Comparison of ENCODE assay signal across 11 cellular contexts in genomic region chr10:5609952-5610616, GRCh38. TPM values are rescaled to one million over a fixed set of nuclear protein-coding genes. Genes with fewer than 3 reads are reported as not detected.
DNase-seq lines count a peak whose midpoint lies in the region; ATAC-seq and TF ChIP-seq lines count a peak whose summit lies in the region.
"Had no signal": no experiment of that assay in that cellular context is flagged by ENCODE, and none has a peak within 500 bp of the region (broad histone marks: within the 10 kb centered on the region; RNA-seq: fewer than 3 reads in every experiment).

No MANE protein-coding gene starts in this region.

- no peak for TF ChIP-seq CTCF in Caco-2 (IDR thresholded peaks at IDR 0.05; ENCODE audit: insufficient read depth in 1 of 2, low read depth in 1 of 2, low read length in 1 of 2, severe bottlenecking in 1 of 2, unreplicated experiment in 1 of 2)
- TF ChIP-seq CTCF in fibroblast of the aortic adventitia (IDR thresholded peaks at IDR 0.05; ENCODE audit: insufficient read depth, low read length), result no peak
- TF ChIP-seq CTCF in progenitor cell of endocrine pancreas (IDR thresholded peaks at IDR 0.05; ENCODE audit: unreplicated experiment), result no peak

- H3K4me1 ChIP-seq in Caco-2 (peaks cover 34% of the 10 kb centered on the region), SJCRH30 (peaks cover 45% of the 10 kb centered on the region)

- H3K4me1 Mint-ChIP-seq in Caco-2 (ENCODE audit: low read depth, unreplicated experiment) (peaks cover 26% of the 10 kb centered on the region), progenitor cell of endocrine pancreas (ENCODE audit: low read depth) (peaks cover 13% of the 10 kb centered on the region)
- no peaks in the 10 kb centered on the region for H3K4me1 Mint-ChIP-seq in activated CD4-positive, alpha-beta T cell treated with anti-CD3 and anti-CD28 coated beads, Interleukin-2, amount 10 ng/mL, durations not matched to agents 7 days and 5 days

- peak overlapping the region; percentile 97 for H3K27ac ChIP-seq in SJCRH30
- H3K27ac ChIP-seq: neutrophil had no signal

- H3K27ac Mint-ChIP-seq in Caco-2 (ENCODE audit: unreplicated experiment), result peak overlapping the region; percentile 89
- peak overlapping the region; percentile 49 for H3K27ac Mint-ChIP-seq in progenitor cell of endocrine pancreas
- H3K27ac Mint-ChIP-seq in activated CD4-positive, alpha-beta T cell treated with anti-CD3 and anti-CD28 coated beads, Interleukin-2, amount 10 ng/mL, durations not matched to agents 7 days and 5 days, result no peak overlapping the region
- H3K27ac Mint-ChIP-seq: T-helper 2 cell treated with Interferon-gamma antibody and Interleukin-4, amounts not matched to agents 5 μg/mL and 100 μg/mL, for 36 hours had no signal

- intact Hi-C loops in Caco-2 (cut with micrococcal nuclease; ENCODE audit: unreplicated experiment), result loop anchor here (1.0 to 2.0 kb wide), 2 partner anchors 19 to 36 kb away; no protein-coding TSS in a partner anchor

- H3K36me3 ChIP-seq in Caco-2 (ENCODE audit: control insufficient read depth, insufficient read depth, low read length), result no peaks in the 10 kb centered on the region
- H3K36me3 ChIP-seq in SJCRH30, result no peaks in the 10 kb centered on the region
- H3K36me3 ChIP-seq: neutrophil had no signal

- no peaks in the 10 kb centered on the region for H3K36me3 Mint-ChIP-seq in Caco-2 (ENCODE audit: insufficient read depth, unreplicated experiment)
- H3K36me3 Mint-ChIP-seq in progenitor cell of endocrine pancreas (ENCODE audit: insufficient read depth), result no peaks in the 10 kb centered on the region
- H3K36me3 Mint-ChIP-seq in activated CD4-positive, alpha-beta T cell treated with anti-CD3 and anti-CD28 coated beads, Interleukin-2, amount 10 ng/mL, durations not matched to agents 7 days and 5 days (ENCODE audit: low read depth), result no peaks in the 10 kb centered on the region

- CTCF ChIA-PET in Caco-2 (lab: Charles Lee), result interaction anchor here (0.7 to 1.0 kb wide), 2 partner anchors 13 to 795 kb away, joined by 3 to 5 read pairs; no protein-coding TSS in a partner anchor
- CTCF ChIA-PET in activated CD4-positive, alpha-beta T cell treated with anti-CD3 and anti-CD28 coated beads, Interleukin-2, amount 10 ng/mL, durations not matched to agents 7 days and 5 days (lab: Charles Lee), result no interaction called here

- peak; percentile 46 to 68 for DNase-seq in Caco-2
- DNase-seq in SJCRH30, result no peak
- DNase-seq in fibroblast of the aortic adventitia (ENCODE audit: low read depth), result peak; percentile 28
- DNase-seq in progenitor cell of endocrine pancreas (ENCODE audit: low spot score, unreplicated experiment), result no peak
- no peak for DNase-seq in activated CD4-positive, alpha-beta T cell treated with anti-CD3 and anti-CD28 coated beads, Interleukin-2, amount 10 ng/mL, durations not matched to agents 7 days and 5 days
- no peak for DNase-seq in effector CD8-positive, alpha-beta T cell (lab: John Stamatoyannopoulos, UW)
- no peak for DNase-seq in HK-2 (ENCODE audit: unreplicated experiment)
- DNase-seq: activated CD4-positive, alpha-beta T cell treated with anti-CD3 and anti-CD28 coated beads, Interleukin-2, amount 50 U/mL, for 4 hours had no signal

- POLR2A ChIA-PET in Caco-2 (lab: Charles Lee), result interaction anchor here (0.6 to 1.0 kb wide), 2 partner anchors 75 to 164 kb away, joined by 3 to 5 read pairs; partner anchors contain the start of gene TASOR2
- POLR2A ChIA-PET in activated CD4-positive, alpha-beta T cell treated with anti-CD3 and anti-CD28 coated beads, Interleukin-2, amount 10 ng/mL, durations not matched to agents 7 days and 5 days (lab: Charles Lee), result no interaction called here

- H3K27me3 ChIP-seq in Caco-2 (replicated peaks; ENCODE audit: control insufficient read depth, insufficient read depth, low read length), result no peaks in the 10 kb centered on the region
- H3K27me3 ChIP-seq in SJCRH30, result no peaks in the 10 kb centered on the region

- ATAC-seq in GM19397 (IDR thresholded peaks at IDR 0.05; ENCODE audit: unreplicated experiment), result no peak

- H3K9me3 Mint-ChIP-seq in Caco-2 (ENCODE audit: unreplicated experiment) (no peaks in the 10 kb centered on the region), progenitor cell of endocrine pancreas (ENCODE audit: low read depth) (no peaks in the 10 kb centered on the region)
- no peaks in the 10 kb centered on the region for H3K9me3 Mint-ChIP-seq in activated CD4-positive, alpha-beta T cell treated with anti-CD3 and anti-CD28 coated beads, Interleukin-2, amount 10 ng/mL, durations not matched to agents 7 days and 5 days
- H3K9me3 Mint-ChIP-seq: T-helper 2 cell treated with Interferon-gamma antibody and Interleukin-4, amounts not matched to agents 5 μg/mL and 100 μg/mL, for 36 hours had no signal

- TSS peak; percentile 71 for BruUV-seq in Caco-2 (replicated peaks; lab: Mats Ljungman, UMichigan)

- peak overlapping the region; percentile 52 for H3K4me3 Mint-ChIP-seq in Caco-2 (ENCODE audit: unreplicated experiment)
- peak overlapping the region; percentile 21 for H3K4me3 Mint-ChIP-seq in progenitor cell of endocrine pancreas (ENCODE audit: low read depth)
- no peak overlapping the region for H3K4me3 Mint-ChIP-seq in activated CD4-positive, alpha-beta T cell treated with anti-CD3 and anti-CD28 coated beads, Interleukin-2, amount 10 ng/mL, durations not matched to agents 7 days and 5 days
- H3K4me3 Mint-ChIP-seq: T-helper 2 cell treated with Interferon-gamma antibody and Interleukin-4, amounts not matched to agents 5 μg/mL and 100 μg/mL, for 36 hours had no signal

- H3K4me3 ChIP-seq in Caco-2 (ENCODE audit: low read depth, low read length), result no peak overlapping the region
- no peak overlapping the region for H3K4me3 ChIP-seq in SJCRH30
- H3K4me3 ChIP-seq in fibroblast of the aortic adventitia (ENCODE audit: low read depth, low read length), result no peak overlapping the region

- H3K9me3 ChIP-seq in Caco-2 (no peaks in the 10 kb centered on the region), SJCRH30 (replicated peaks) (no peaks in the 10 kb centered on the region)
- H3K9me3 ChIP-seq: neutrophil had no signal

- H3K27me3 Mint-ChIP-seq in Caco-2 (ENCODE audit: insufficient read depth, unreplicated experiment) (no peaks in the 10 kb centered on the region), progenitor cell of endocrine pancreas (no peaks in the 10 kb centered on the region)
- H3K27me3 Mint-ChIP-seq in activated CD4-positive, alpha-beta T cell treated with anti-CD3 and anti-CD28 coated beads, Interleukin-2, amount 10 ng/mL, durations not matched to agents 7 days and 5 days, result peaks cover 6% of the 10 kb centered on the region

RNA-seq across cellular contexts. Expression of gene ASB13, which starts 56.3 kb away (rescaled TPM):
- 37.0 and 44.8 TPM in 2 replicates for total RNA-seq in Caco-2 (2022)
- total RNA-seq in SJCRH30 (2014; rRNA removed; shearing (Covaris generic)), result 1.2 and 1.3 TPM in 2 replicates
- 8.4 and 17.1 TPM in 2 replicates for total RNA-seq in fibroblast of the aortic adventitia (ENCODE audit: low replicate concordance)
- 11.1 and 13.5 TPM in 2 replicates for total RNA-seq in progenitor cell of endocrine pancreas
- 1 to 10 TPM; 4.5 to 6.0 TPM for total RNA-seq in activated CD4-positive, alpha-beta T cell treated with anti-CD3 and anti-CD28 coated beads, Interleukin-2, amount 10 ng/mL, durations not matched to agents 7 days and 5 days

Comparison
In these comparisons a context has a peak if more than half of its experiments do, and no peak if none do; other contexts are left out.
1. DNase-seq: peak in Caco-2 (2 of 2) and fibroblast of the aortic adventitia (single experiment); none in SJCRH30 (0 of 2), progenitor cell of endocrine pancreas (single experiment), activated CD4-positive, alpha-beta T cell treated with anti-CD3 and anti-CD28 coated beads, Interleukin-2, amount 10 ng/mL, durations not matched to agents 7 days and 5 days (single experiment), effector CD8-positive, alpha-beta T cell (single experiment) and HK-2 (single experiment).